2 cellular contexts compared by ENCODE assay signal in genomic region chr17:81693491-81694360, GRCh38.
TF ChIP-seq lines count a peak whose summit lies in the region.

No MANE protein-coding gene starts in this region.

TF ChIP-seq in HEK293T, 16 proteins besides CTCF, POLR2A, EP300 and RAD21:
- TF ChIP-seq CTBP1 (IDR thresholded peaks at IDR 0.05; ENCODE audit: borderline replicate concordance) (no peak), HDGF (IDR thresholded peaks at IDR 0.05; ENCODE audit: borderline replicate concordance) (no peak), FOXM1 (IDR thresholded peaks at IDR 0.05; ENCODE audit: borderline replicate concordance) (no peak), ELF4 (IDR thresholded peaks at IDR 0.05) (no peak), LEF1 (IDR thresholded peaks at IDR 0.05; ENCODE audit: borderline replicate concordance) (no peak), SP1 (IDR thresholded peaks at IDR 0.05) (no peak), SUZ12 (IDR thresholded peaks at IDR 0.05) (no peak)
- TF ChIP-seq, protein P1, sequence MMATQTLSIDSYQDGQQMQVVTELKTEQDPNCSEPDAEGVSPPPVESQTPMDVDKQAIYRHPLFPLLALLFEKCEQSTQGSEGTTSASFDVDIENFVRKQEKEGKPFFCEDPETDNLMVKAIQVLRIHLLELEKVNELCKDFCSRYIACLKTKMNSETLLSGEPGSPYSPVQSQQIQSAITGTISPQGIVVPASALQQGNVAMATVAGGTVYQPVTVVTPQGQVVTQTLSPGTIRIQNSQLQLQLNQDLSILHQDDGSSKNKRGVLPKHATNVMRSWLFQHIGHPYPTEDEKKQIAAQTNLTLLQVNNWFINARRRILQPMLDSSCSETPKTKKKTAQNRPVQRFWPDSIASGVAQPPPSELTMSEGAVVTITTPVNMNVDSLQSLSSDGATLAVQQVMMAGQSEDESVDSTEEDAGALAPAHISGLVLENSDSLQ (IDR thresholded peaks at IDR 0.05) = no peak

TF ChIP-seq in SK-N-SH, 30 proteins besides CTCF, POLR2A, EP300 and RAD21:
- no peak for TF ChIP-seq TAF1 (IDR thresholded peaks at IDR 0.05; ENCODE audit: borderline replicate concordance, low read depth, low read length)
- no peak for TF ChIP-seq GATA2 (CRISPR knock-in tag; IDR thresholded peaks at IDR 0.05)
- TF ChIP-seq ZBTB33 (IDR thresholded peaks at IDR 0.05; ENCODE audit: borderline replicate concordance, low read depth) = no peak
- no peak for TF ChIP-seq MEF2A (IDR thresholded peaks at IDR 0.05; ENCODE audit: borderline replicate concordance, low read depth)
- TF ChIP-seq, protein P2, sequence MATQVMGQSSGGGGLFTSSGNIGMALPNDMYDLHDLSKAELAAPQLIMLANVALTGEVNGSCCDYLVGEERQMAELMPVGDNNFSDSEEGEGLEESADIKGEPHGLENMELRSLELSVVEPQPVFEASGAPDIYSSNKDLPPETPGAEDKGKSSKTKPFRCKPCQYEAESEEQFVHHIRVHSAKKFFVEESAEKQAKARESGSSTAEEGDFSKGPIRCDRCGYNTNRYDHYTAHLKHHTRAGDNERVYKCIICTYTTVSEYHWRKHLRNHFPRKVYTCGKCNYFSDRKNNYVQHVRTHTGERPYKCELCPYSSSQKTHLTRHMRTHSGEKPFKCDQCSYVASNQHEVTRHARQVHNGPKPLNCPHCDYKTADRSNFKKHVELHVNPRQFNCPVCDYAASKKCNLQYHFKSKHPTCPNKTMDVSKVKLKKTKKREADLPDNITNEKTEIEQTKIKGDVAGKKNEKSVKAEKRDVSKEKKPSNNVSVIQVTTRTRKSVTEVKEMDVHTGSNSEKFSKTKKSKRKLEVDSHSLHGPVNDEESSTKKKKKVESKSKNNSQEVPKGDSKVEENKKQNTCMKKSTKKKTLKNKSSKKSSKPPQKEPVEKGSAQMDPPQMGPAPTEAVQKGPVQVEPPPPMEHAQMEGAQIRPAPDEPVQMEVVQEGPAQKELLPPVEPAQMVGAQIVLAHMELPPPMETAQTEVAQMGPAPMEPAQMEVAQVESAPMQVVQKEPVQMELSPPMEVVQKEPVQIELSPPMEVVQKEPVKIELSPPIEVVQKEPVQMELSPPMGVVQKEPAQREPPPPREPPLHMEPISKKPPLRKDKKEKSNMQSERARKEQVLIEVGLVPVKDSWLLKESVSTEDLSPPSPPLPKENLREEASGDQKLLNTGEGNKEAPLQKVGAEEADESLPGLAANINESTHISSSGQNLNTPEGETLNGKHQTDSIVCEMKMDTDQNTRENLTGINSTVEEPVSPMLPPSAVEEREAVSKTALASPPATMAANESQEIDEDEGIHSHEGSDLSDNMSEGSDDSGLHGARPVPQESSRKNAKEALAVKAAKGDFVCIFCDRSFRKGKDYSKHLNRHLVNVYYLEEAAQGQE (IDR thresholded peaks at IDR 0.05; ENCODE audit: low read depth, low read length) = no peak
